Comparison of ENCODE assay signal across 1 cellular context in the genomic region with DNA sequence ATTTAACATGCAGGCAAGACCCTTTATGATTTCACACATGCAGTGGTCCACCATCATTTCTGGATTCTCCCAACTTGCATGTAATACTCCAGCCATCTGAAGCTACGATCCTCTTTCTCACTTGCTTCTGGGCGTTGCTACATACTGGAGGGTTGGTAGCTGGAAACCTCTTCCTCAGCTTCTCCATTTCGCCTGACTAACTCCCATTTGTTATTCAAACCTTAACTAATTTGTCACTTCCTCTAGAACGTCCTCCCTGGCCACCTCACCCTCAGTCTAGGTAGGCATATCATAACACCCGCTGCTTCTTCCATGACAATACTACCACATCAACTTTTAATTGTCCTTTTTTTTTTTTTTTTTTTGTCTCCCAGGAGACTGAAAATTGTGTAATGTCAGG.
TF ChIP-seq lines count a peak whose summit lies in the region.

No MANE protein-coding gene starts in this region.

TF ChIP-seq in GM12878, 131 proteins besides CTCF, POLR2A, EP300 and RAD21:
- TF ChIP-seq RAD51 (IDR thresholded peaks at IDR 0.05) (no peak), ZBTB4 (CRISPR knock-in tag; IDR thresholded peaks at IDR 0.05) (no peak), STAT1 (conservative IDR thresholded peaks at IDR 0.05) (no peak), NFXL1 (IDR thresholded peaks at IDR 0.05; ENCODE audit: borderline replicate concordance) (no peak), SMC3 (IDR thresholded peaks at IDR 0.05; ENCODE audit: borderline replicate concordance, low read length) (no peak), BCL3 (IDR thresholded peaks at IDR 0.05; ENCODE audit: borderline replicate concordance, insufficient read depth, low read depth, low read length, poor library complexity, severe bottlenecking) (no peak), MYB (IDR thresholded peaks at IDR 0.05; ENCODE audit: borderline replicate concordance, low read depth, low read length) (no peak), FOXM1 (IDR thresholded peaks at IDR 0.05; ENCODE audit: low read depth, low read length) (no peak), CREM (IDR thresholded peaks at IDR 0.05; ENCODE audit: low read depth) (no peak), CEBPB (IDR thresholded peaks at IDR 0.05; ENCODE audit: borderline replicate concordance in 1 of 2, low read depth in 2 of 2, low read length in 2 of 2) (no peak)
TF ChIP-seq in GM12878: peak in this region for 0.
